Comparison of ENCODE assay signal across 22 cellular contexts in genomic region chr2:143934913-143935310, GRCh38.
DNase-seq lines count a peak whose midpoint lies in the region; ATAC-seq and TF ChIP-seq lines count a peak whose summit lies in the region.
"Had no signal": no experiment of that assay in that cellular context is flagged by ENCODE, and none has a peak within 500 bp of the region (broad histone marks: within the 10 kb centered on the region; RNA-seq: fewer than 3 reads in every experiment).

No MANE protein-coding gene starts in this region.

- H3K4me1 ChIP-seq in right atrium auricular region (peaks cover 0 to 6% of the 10 kb centered on the region in 2 donors), heart right ventricle (peaks cover 0 to 16% (median 0%) of the 10 kb centered on the region in 9 donors), lower lobe of right lung (peaks cover 14% of the 10 kb centered on the region), spleen (peaks cover 0 to 32% (median 23%) of the 10 kb centered on the region in 6 donors)
- H3K4me1 ChIP-seq: colonic mucosa had no signal

- H3K27me3 ChIP-seq in right atrium auricular region (no peaks in the 10 kb centered on the region), heart right ventricle (peaks cover 0 to 40% (median 6%) of the 10 kb centered on the region in 7 donors), lower lobe of right lung (ENCODE audit: low read depth) (peaks cover 22% of the 10 kb centered on the region), spleen (replicated peaks in 1 of 7) (peaks cover 0 to 29% (median 11%) of the 10 kb centered on the region in 7 donors), dorsolateral prefrontal cortex (no peaks in the 10 kb centered on the region)

- H3K9me3 ChIP-seq in right atrium auricular region (no peaks in the 10 kb centered on the region), heart right ventricle (no peaks in the 10 kb centered on the region), lower lobe of right lung (no peaks in the 10 kb centered on the region), spleen (no peaks in the 10 kb centered on the region)
- H3K9me3 ChIP-seq: colonic mucosa had no signal

- intact Hi-C loops in heart right ventricle (cut with DNase I), result loop anchor here in 3 of 10 donors (2.0 to 10.0 kb wide), 4 partner anchors 50 to 590 kb away; partner anchors contain the start of gene ZEB2 (in 1 of the 3)
- intact Hi-C loops in lower lobe of right lung (cut with DNase I), result no loop called here
- intact Hi-C loops in spleen (cut with DNase I; ENCODE audit: low total_unique reads), result no loop called here
- intact Hi-C loops in dorsolateral prefrontal cortex (cut with DNase I), result loop anchor here in 1 of 2 donors (5.0 kb wide), 2 partner anchors 397 to 582 kb away; a partner anchor contains a TSS

- no peaks in the 10 kb centered on the region for H3K36me3 Mint-ChIP-seq in glutamatergic neuron (ENCODE audit: unreplicated experiment)
- H3K36me3 Mint-ChIP-seq: natural killer cell treated with Interleukin-12 subunit alpha and Interleukin-12 subunit beta and Interleukin-15 and Interleukin-18, amount 100 ng/mL, for 72 hours had no signal

- H3K36me3 ChIP-seq in right atrium auricular region (no peaks in the 10 kb centered on the region), heart right ventricle (no peaks in the 10 kb centered on the region), lower lobe of right lung (no peaks in the 10 kb centered on the region), spleen (no peaks in the 10 kb centered on the region)
- H3K36me3 ChIP-seq: colonic mucosa had no signal

- peaks cover 18% of the 10 kb centered on the region for H3K4me1 Mint-ChIP-seq in glutamatergic neuron (ENCODE audit: low read depth, unreplicated experiment)

- no peak overlapping the region for H3K4me3 Mint-ChIP-seq in glutamatergic neuron (ENCODE audit: unreplicated experiment)
- H3K4me3 Mint-ChIP-seq: activated CD4-positive, alpha-beta T cell treated with anti-CD3 and anti-CD28 coated beads, Interleukin-2, amount 10 ng/mL, durations not matched to agents 7 days and 5 days; activated naive CD8-positive, alpha-beta T cell treated with anti-CD3 and anti-CD28 coated beads, Interleukin-2, amount 50 U/mL, for 24 hours; natural killer cell treated with Interleukin-12 subunit alpha and Interleukin-12 subunit beta and Interleukin-15 and Interleukin-18, amount 100 ng/mL, for 72 hours had no signal

- H3K4me3 ChIP-seq in right atrium auricular region (peak overlapping the region in 1 of 2 donors; percentile 15), heart right ventricle (peak overlapping the region in 1 of 10 donors; percentile 15), lower lobe of right lung (no peak overlapping the region), spleen (no peak overlapping the region), dorsolateral prefrontal cortex (peak overlapping the region in 2 of 59 donors; percentile 1 to 75)
- H3K4me3 ChIP-seq: colonic mucosa had no signal

- H3K27me3 Mint-ChIP-seq in glutamatergic neuron (ENCODE audit: unreplicated experiment), result no peaks in the 10 kb centered on the region

- H3K27ac Mint-ChIP-seq in glutamatergic neuron (ENCODE audit: unreplicated experiment), result no peak overlapping the region
- H3K27ac Mint-ChIP-seq: activated CD4-positive, alpha-beta T cell treated with anti-CD3 and anti-CD28 coated beads, Interleukin-2, amount 10 ng/mL, durations not matched to agents 7 days and 5 days; activated naive CD8-positive, alpha-beta T cell treated with anti-CD3 and anti-CD28 coated beads, Interleukin-2, amount 50 U/mL, for 24 hours; activated T-helper 2 cell treated with anti-CD3 and anti-CD28 coated beads, Interferon-gamma antibody, Interleukin-2, Interleukin-4, amounts not matched to agents 10 μg/mL and 5 μg/mL and 100 μg/mL, durations not matched to agents 14 hours and 24 hours and 36 hours; natural killer cell treated with Interleukin-12 subunit alpha and Interleukin-12 subunit beta and Interleukin-15 and Interleukin-18, amount 100 ng/mL, for 72 hours had no signal

- TF ChIP-seq CTCF in right atrium auricular region (IDR thresholded peaks at IDR 0.05), result no peak
- no peak for TF ChIP-seq CTCF in heart right ventricle (IDR thresholded peaks at IDR 0.05)
- TF ChIP-seq CTCF in lower lobe of right lung (IDR thresholded peaks at IDR 0.05), result no peak
- no peak for TF ChIP-seq CTCF in spleen (IDR thresholded peaks at IDR 0.05 in 8 of 11, conservative IDR thresholded peaks at IDR 0.05 in 3 of 11)
- no peak for TF ChIP-seq CTCF in dorsolateral prefrontal cortex (IDR thresholded peaks at IDR 0.05 in 54 of 56, conservative IDR thresholded peaks at IDR 0.05 in 2 of 56; ENCODE audit: low read depth in 1 of 56, partially characterized antibody in 56 of 56)
- no peak for TF ChIP-seq CTCF in glutamatergic neuron (IDR thresholded peaks at IDR 0.05; ENCODE audit: partially characterized antibody, unreplicated experiment)

- peak overlapping the region; percentile 32 to 83 for H3K27ac ChIP-seq in right atrium auricular region
- H3K27ac ChIP-seq in heart right ventricle, result peak overlapping the region in 1 of 10 donors; percentile 81
- H3K27ac ChIP-seq in lower lobe of right lung, result peak overlapping the region; percentile 92
- H3K27ac ChIP-seq in spleen, result peak overlapping the region in 7 of 8 donors; percentile 7 to 87 (median 81)
- H3K27ac ChIP-seq in dorsolateral prefrontal cortex, result peak overlapping the region in 23 of 59 donors; percentile 3 to 96 (median 83)
- H3K27ac ChIP-seq: colonic mucosa, VCaP had no signal

- no peak for ATAC-seq in heart right ventricle
- ATAC-seq in lower lobe of right lung, result no peak
- no peak for ATAC-seq in GM18519 (IDR thresholded peaks at IDR 0.05; ENCODE audit: low FRiP score, unreplicated experiment)
- ATAC-seq: activated naive CD8-positive, alpha-beta T cell treated with anti-CD3 and anti-CD28 coated beads, Interleukin-2, amount 50 U/mL, for 24 hours; natural killer cell treated with Interleukin-12 subunit alpha and Interleukin-12 subunit beta and Interleukin-15 and Interleukin-18, amount 100 ng/mL, for 72 hours had no signal

- no peak for TF ChIP-seq POLR2A in spleen (IDR thresholded peaks at IDR 0.05)

- DNase-seq in right atrium auricular region (ENCODE audit: low spot score) (no peak), heart right ventricle (no peak), lower lobe of right lung (no peak), spleen (no peak), dorsolateral prefrontal cortex (no peak), glutamatergic neuron (no peak)
- no peak for DNase-seq in stimulated activated CD4-positive, alpha-beta T cell treated with anti-CD3 and anti-CD28 coated beads, Interleukin-4, amount 100 ng/mL, for 1 hour
- DNase-seq: 8988T; activated CD4-positive, alpha-beta T cell treated with anti-CD3 and anti-CD28 coated beads, Interleukin-2, amount 10 ng/mL, durations not matched to agents 7 days and 5 days; activated naive CD8-positive, alpha-beta T cell treated with anti-CD3 and anti-CD28 coated beads, Interleukin-2, amount 50 U/mL, for 24 hours; colonic mucosa; DND-41; foreskin melanocyte; Karpas-422; kidney; NCI-H2029; substantia nigra; T-helper 2 cell had no signal

- WGBS in heart right ventricle, 2 donors, result 81 to 84% methylated on average over 5 of the region's 5 CpGs
- 84 to 94% (median 90%) methylated on average over 5 of the region's 5 CpGs for WGBS in spleen, 5 donors

- H3K9me3 Mint-ChIP-seq in glutamatergic neuron (ENCODE audit: unreplicated experiment), result peaks cover 10% of the 10 kb centered on the region
- H3K9me3 Mint-ChIP-seq: activated CD4-positive, alpha-beta T cell treated with anti-CD3 and anti-CD28 coated beads, Interleukin-2, amount 10 ng/mL, durations not matched to agents 7 days and 5 days; activated naive CD8-positive, alpha-beta T cell treated with anti-CD3 and anti-CD28 coated beads, Interleukin-2, amount 50 U/mL, for 24 hours; activated T-helper 2 cell treated with anti-CD3 and anti-CD28 coated beads, Interferon-gamma antibody, Interleukin-2, Interleukin-4, amounts not matched to agents 10 μg/mL and 5 μg/mL and 100 μg/mL, durations not matched to agents 14 hours and 24 hours and 36 hours; natural killer cell treated with Interleukin-12 subunit alpha and Interleukin-12 subunit beta and Interleukin-15 and Interleukin-18, amount 100 ng/mL, for 72 hours had no signal
